ENCODE assay signal across 8 cellular contexts in genomic region chr16:30096862-30097563, GRCh38. TPM values are rescaled to one million over a fixed set of nuclear protein-coding genes. Genes with fewer than 3 reads are reported as not detected.
DNase-seq lines count a peak whose midpoint lies in the region; ATAC-seq and TF ChIP-seq lines count a peak whose summit lies in the region.

No MANE protein-coding gene starts in this region.

- no peaks in the 10 kb centered on the region for H3K9me2 ChIP-seq in OCI-LY1 (ENCODE audit: low read depth, low read length)

- H3F3A ChIP-seq in OCI-LY1 (ENCODE audit: insufficient read depth, low read length), result no peaks in the 10 kb centered on the region; the same call in 1 of the 2 replicates
- H3F3A ChIP-seq in neural progenitor cell (ENCODE audit: low read depth), result peaks cover 38% of the 10 kb centered on the region

- H3K9ac ChIP-seq in OCI-LY1 (ENCODE audit: low read length) (peak overlapping the region; percentile 57; the same call in 1 of the 2 replicates), neural progenitor cell (peak overlapping the region; percentile 83)

- peak overlapping the region; percentile 81 for H3K4me3 Mint-ChIP-seq in neural progenitor cell

- H3K4me2 ChIP-seq in OCI-LY1 (ENCODE audit: low read length) (peak overlapping the region; percentile 70; the same call in 1 of the 2 replicates), neural progenitor cell (peak overlapping the region; percentile 97)

- H3K27ac ChIP-seq in OCI-LY1 (ENCODE audit: low read depth, low read length, poor library complexity, severe bottlenecking) (peak overlapping the region; percentile 88), neural progenitor cell (peak overlapping the region; percentile 99)

- intact Hi-C loops in head of caudate nucleus (cut with DNase I), result no loop called here

- peaks cover 22% of the 10 kb centered on the region for H3K9me3 ChIP-seq in OCI-LY1 (ENCODE audit: low read length)
- no peaks in the 10 kb centered on the region for H3K9me3 ChIP-seq in neural progenitor cell (ENCODE audit: low read depth)

- no peaks in the 10 kb centered on the region for H4K20me1 ChIP-seq in OCI-LY1 (ENCODE audit: insufficient read depth, low read length)
- H4K20me1 ChIP-seq in neural progenitor cell (ENCODE audit: low read depth), result peaks cover 50% of the 10 kb centered on the region

- TF ChIP-seq CTCF in OCI-LY1 (IDR thresholded peaks at IDR 0.05; ENCODE audit: low read length), result no peak
- no peak for TF ChIP-seq CTCF in neural progenitor cell (IDR thresholded peaks at IDR 0.05)

- DNase-seq in CD1c-positive myeloid dendritic cell (ENCODE audit: extremely low spot score), result peak; percentile 75
- DNase-seq in ecto neural progenitor cell (ENCODE audit: low spot score), result peak; percentile 85
- peak; percentile 91 for DNase-seq in neural progenitor cell (ENCODE audit: low spot score)
- DNase-seq in NCI-H1048 (lab: John Stamatoyannopoulos, UW), result no peak
- DNase-seq in head of caudate nucleus, result no peak
- no peak for DNase-seq in NCI-H2029 treated with DMSO at 0.1 percent for 48 hours (lab: John Stamatoyannopoulos, UW)

- H2AFZ ChIP-seq in OCI-LY1 (ENCODE audit: low read length) (no peak overlapping the region), neural progenitor cell (replicated peaks) (peak overlapping the region; percentile 38)

- H3K27me3 ChIP-seq in OCI-LY1 (ENCODE audit: insufficient read depth, low read length) (no peaks in the 10 kb centered on the region), neural progenitor cell (no peaks in the 10 kb centered on the region)

- H3K9me3 Mint-ChIP-seq in neural progenitor cell, result peaks cover 20% of the 10 kb centered on the region

- H3K4me1 Mint-ChIP-seq in neural progenitor cell, result peaks cover 35% of the 10 kb centered on the region

- no peak for ATAC-seq in HG02678 (IDR thresholded peaks at IDR 0.05; ENCODE audit: unreplicated experiment)

- H3K4me3 ChIP-seq in OCI-LY1 (ENCODE audit: low read depth, low read length, poor library complexity, severe bottlenecking) (peak overlapping the region; percentile 78), neural progenitor cell (peak overlapping the region; percentile 83)

- H3K36me3 ChIP-seq in OCI-LY1 (ENCODE audit: insufficient read depth, low read length) (peaks cover 17% of the 10 kb centered on the region; the same call in 1 of the 2 replicates), neural progenitor cell (peaks cover 9% of the 10 kb centered on the region)

- peaks cover 41% of the 10 kb centered on the region for H3K4me1 ChIP-seq in OCI-LY1 (ENCODE audit: insufficient read depth, low read length, severe bottlenecking)
- H3K4me1 ChIP-seq in neural progenitor cell, result peaks cover 39% of the 10 kb centered on the region

- peaks cover 17% of the 10 kb centered on the region for H3K36me3 Mint-ChIP-seq in neural progenitor cell

- H3K79me2 ChIP-seq in OCI-LY1 (ENCODE audit: insufficient read depth, low read length), result no peaks in the 10 kb centered on the region
- peaks cover 52% of the 10 kb centered on the region for H3K79me2 ChIP-seq in neural progenitor cell (ENCODE audit: low read depth)

- peaks cover 3% of the 10 kb centered on the region for H3K27me3 Mint-ChIP-seq in neural progenitor cell (ENCODE audit: insufficient read depth, low read depth)

- peak overlapping the region; percentile 83 for H3K27ac Mint-ChIP-seq in neural progenitor cell

RNA-seq across cellular contexts. Expression of gene YPEL3, which starts 1.0 kb away (rescaled TPM):
- total RNA-seq in neural progenitor cell (ENCODE audit: low replicate concordance), result 6.8 and 30.7 TPM in 2 replicates

RNA-seq across cellular contexts. Expression of gene TBX6, which starts 5.3 kb away (rescaled TPM):
- 0.39 and 2.8 TPM in 2 replicates for total RNA-seq in neural progenitor cell (ENCODE audit: low replicate concordance)

RNA-seq across cellular contexts. Expression of gene GDPD3, which starts 16.3 kb away (rescaled TPM):
- 0.12 and 0.13 TPM in 2 replicates for total RNA-seq in neural progenitor cell (ENCODE audit: low replicate concordance)

RNA-seq across cellular contexts. Expression of gene PPP4C, which starts 21.2 kb away (rescaled TPM):
- 93.3 and 166 TPM in 2 replicates for total RNA-seq in neural progenitor cell (ENCODE audit: low replicate concordance)

RNA-seq across cellular contexts. Expression of gene MAPK3, which starts 26.0 kb away (rescaled TPM):
- 20.9 and 41.1 TPM in 2 replicates for total RNA-seq in neural progenitor cell (ENCODE audit: low replicate concordance)

Comparison
In these comparisons a context has a peak if more than half of its experiments do, and no peak if none do; other contexts are left out.
1. DNase-seq: peak in CD1c-positive myeloid dendritic cell (single experiment), ecto neural progenitor cell (single experiment) and neural progenitor cell (single experiment); none in NCI-H1048 (single experiment), head of caudate nucleus (0 of 42) and NCI-H2029 treated with DMSO at 0.1 percent for 48 hours (single experiment).